ENCODE assay signal across 22 cellular contexts in the genomic region with DNA sequence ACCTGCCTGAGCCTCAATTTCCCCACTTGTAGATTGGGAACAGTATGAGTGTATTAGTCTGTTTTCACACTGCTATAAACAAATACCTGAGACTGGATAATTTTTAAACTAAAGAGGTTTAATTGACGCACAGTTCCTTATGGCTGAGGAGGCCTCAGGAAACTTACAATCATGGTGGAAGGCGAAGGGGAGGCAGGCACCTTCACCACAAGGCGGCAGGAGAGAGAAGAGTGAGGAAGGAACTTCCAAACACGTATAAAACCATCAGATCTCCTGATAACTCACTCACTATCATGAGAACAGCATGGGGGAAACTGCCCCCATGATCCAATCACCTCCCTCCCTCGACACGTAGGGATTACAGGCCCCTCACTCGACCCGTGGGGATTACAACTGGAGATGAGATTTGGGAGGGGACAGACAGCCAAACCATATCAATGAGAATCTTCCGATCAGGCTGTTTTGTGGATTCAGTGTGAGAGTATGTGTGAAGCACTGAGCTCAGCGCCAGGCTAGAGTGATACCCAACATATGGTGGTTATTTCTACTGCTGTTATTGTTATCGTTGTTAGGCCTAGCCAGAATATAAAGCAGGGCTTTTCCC. TPM values are rescaled to one million over a fixed set of nuclear protein-coding genes. Genes with fewer than 3 reads are reported as not detected.
DNase-seq lines count a peak whose midpoint lies in the region; ATAC-seq and TF ChIP-seq lines count a peak whose summit lies in the region.
"Had no signal": no experiment of that assay in that cellular context is flagged by ENCODE, and none has a peak within 500 bp of the region (broad histone marks: within the 10 kb centered on the region; RNA-seq: fewer than 3 reads in every experiment).

No MANE protein-coding gene starts in this region.

- POLR2A ChIA-PET in WTC11 (lab: Charles Lee) = no interaction called here

- no peak overlapping the region for H3K4me3 Mint-ChIP-seq in GM23338
- H3K4me3 Mint-ChIP-seq in WTC11 = no peak overlapping the region
- H3K4me3 Mint-ChIP-seq: activated CD8-positive, alpha-beta T cell treated with anti-CD3 and anti-CD28 coated beads, Interleukin-2, amount 10 ng/mL, durations not matched to agents 7 days and 5 days; activated T-helper 1 cell treated with anti-CD3 and anti-CD28 coated beads, Interleukin-12 subunit alpha, Interleukin-12 subunit beta, Interleukin-2, Interleukin-4 antibody, amounts not matched to agents 30 ng/mL and 10 ng/mL and 1 ng/mL, durations not matched to agents 14 hours and 24 hours and 36 hours; central memory CD8-positive, alpha-beta T cell; effector memory CD8-positive, alpha-beta T cell had no signal

- H3K36me3 ChIP-seq in GM23338 (ENCODE audit: insufficient read depth) (no peaks in the 10 kb centered on the region), hepatocyte (replicated peaks; ENCODE audit: insufficient read depth, low read depth) (no peaks in the 10 kb centered on the region), psoas muscle (ENCODE audit: insufficient read depth in 1 of 2, low read depth in 1 of 2) (no peaks in the 10 kb centered on the region)
- H3K36me3 ChIP-seq: HAP-1, left ventricle myocardium inferior, prostate gland had no signal

- DNase-seq in GM23338 (ENCODE audit: low spot score) (peak; percentile 69), WTC11 (ENCODE audit: low spot score) (peak; percentile 53), hepatocyte (ENCODE audit: low spot score) (no peak), amygdala (lab: John Stamatoyannopoulos, UW) (no peak), psoas muscle (no peak), AML-193 (lab: John Stamatoyannopoulos, UW) (no peak)
- DNase-seq: ACHN; activated CD8-positive, alpha-beta T cell treated with anti-CD3 and anti-CD28 coated beads, Interleukin-2, amount 10 ng/mL, durations not matched to agents 7 days and 5 days; effector memory CD8-positive, alpha-beta T cell; left ventricle myocardium inferior; MV-4-11; NCI-H2081 treated with DMSO at 0.1 percent for 48 hours; RPMI8226; stimulated activated CD4-positive, alpha-beta T cell treated with anti-CD3 and anti-CD28 coated beads, Interleukin-12 subunit alpha, Interleukin-12 subunit beta, amount 100 ng/mL, for 4 hours; stimulated activated naive CD8-positive, alpha-beta T cell treated with anti-CD3 and anti-CD28 coated beads, Interleukin-15, Interleukin-2, amounts not matched to agents 100 U/mL and 50 U/mL, for 24 hours had no signal

- H3K4me3 ChIP-seq in GM23338 (no peak overlapping the region), hepatocyte (no peak overlapping the region), psoas muscle (no peak overlapping the region)
- H3K4me3 ChIP-seq: HAP-1, left ventricle myocardium inferior, prostate gland had no signal

- 37% methylated on average over 11 of the region's 11 CpGs for WGBS in hepatocyte (ENCODE audit: low lambda C conversion rate, missing lambda C conversion rate)
- 52 to 60% (median 58%) methylated on average over 11 of the region's 11 CpGs for WGBS in psoas muscle, 3 donors

- H3K27me3 ChIP-seq in GM23338 (ENCODE audit: insufficient read depth) (no peaks in the 10 kb centered on the region), hepatocyte (peaks cover 16% of the 10 kb centered on the region), psoas muscle (ENCODE audit: insufficient read depth in 3 of 3, low read length in 2 of 3) (peaks cover 0 to 25% (median 2%) of the 10 kb centered on the region in 3 donors)

- H3K79me2 ChIP-seq in GM23338 (replicated peaks; ENCODE audit: insufficient read depth) (no peaks in the 10 kb centered on the region), hepatocyte (no peaks in the 10 kb centered on the region)

- H3K27ac ChIP-seq in 22Rv1 = no peak overlapping the region
- no peak overlapping the region for H3K27ac ChIP-seq in GM23338 (ENCODE audit: low read depth)
- no peak overlapping the region for H3K27ac ChIP-seq in hepatocyte
- H3K27ac ChIP-seq in psoas muscle = no peak overlapping the region
- H3K27ac ChIP-seq: left ventricle myocardium inferior, prostate gland had no signal

- H3K4me1 ChIP-seq in GM23338 (ENCODE audit: insufficient read depth) = no peaks in the 10 kb centered on the region
- H3K4me1 ChIP-seq in hepatocyte (ENCODE audit: insufficient read depth) = no peaks in the 10 kb centered on the region
- H3K4me1 ChIP-seq in psoas muscle = no peaks in the 10 kb centered on the region
- H3K4me1 ChIP-seq: HAP-1, left ventricle myocardium inferior, prostate gland had no signal

- H3K4me1 Mint-ChIP-seq in GM23338 (no peaks in the 10 kb centered on the region; the same call in 2 of the 3 replicates), WTC11 (no peaks in the 10 kb centered on the region)
- H3K4me1 Mint-ChIP-seq: central memory CD8-positive, alpha-beta T cell had no signal

- no peak overlapping the region for H3K4me2 ChIP-seq in GM23338
- H3K4me2 ChIP-seq in hepatocyte = no peak overlapping the region

- H3K27me3 Mint-ChIP-seq in GM23338 (ENCODE audit: insufficient read depth, low read depth, poor library complexity) = peaks cover 8% of the 10 kb centered on the region
- H3K27me3 Mint-ChIP-seq in WTC11 (ENCODE audit: low read depth) = no peaks in the 10 kb centered on the region

- ATAC-seq in GM23338 (peak; percentile 75), WTC11 (peak; percentile 67), HG03520 (IDR thresholded peaks at IDR 0.05; ENCODE audit: unreplicated experiment) (no peak), psoas muscle (no peak)
- ATAC-seq: activated CD8-positive, alpha-beta T cell treated with anti-CD3 and anti-CD28 coated beads, Interleukin-2, amount 10 ng/mL, durations not matched to agents 7 days and 5 days; effector memory CD8-positive, alpha-beta T cell; stimulated activated naive CD8-positive, alpha-beta T cell treated with anti-CD3 and anti-CD28 coated beads, Interleukin-15, Interleukin-2, amounts not matched to agents 100 U/mL and 50 U/mL, for 24 hours had no signal

- no peaks in the 10 kb centered on the region for H3F3A ChIP-seq in GM23338 (replicated peaks; ENCODE audit: low read depth)

- TF ChIP-seq CTCF in 22Rv1 (IDR thresholded peaks at IDR 0.05) = peak; percentile 56
- peak; percentile 69 to 80 for TF ChIP-seq CTCF in GM23338 (conservative IDR thresholded peaks at IDR 0.05; ENCODE audit: low read depth in 2 of 2)
- TF ChIP-seq CTCF in WTC11 (IDR thresholded peaks at IDR 0.05) = 0 out of 2 replicates have a peak, but pooled peaks have one; percentile 17
- peak; percentile 17 for TF ChIP-seq CTCF in hepatocyte (IDR thresholded peaks at IDR 0.05; ENCODE audit: poor library complexity)
- TF ChIP-seq CTCF in psoas muscle (IDR thresholded peaks at IDR 0.05) = no peak

- no peaks in the 10 kb centered on the region for H4K20me1 ChIP-seq in GM23338 (replicated peaks; ENCODE audit: insufficient read depth)
- H4K20me1 ChIP-seq in hepatocyte (ENCODE audit: insufficient read depth, poor library complexity, severe bottlenecking) = no peaks in the 10 kb centered on the region

- H3K9me3 Mint-ChIP-seq in GM23338 (peaks cover 3% of the 10 kb centered on the region; the same call in 1 of the 3 replicates), WTC11 (peaks cover 9% of the 10 kb centered on the region)
- H3K9me3 Mint-ChIP-seq: activated T-helper 1 cell treated with anti-CD3 and anti-CD28 coated beads, Interleukin-12 subunit alpha, Interleukin-12 subunit beta, Interleukin-2, Interleukin-4 antibody, amounts not matched to agents 30 ng/mL and 10 ng/mL and 1 ng/mL, durations not matched to agents 14 hours and 24 hours and 36 hours; central memory CD8-positive, alpha-beta T cell; effector memory CD8-positive, alpha-beta T cell had no signal

- no peaks in the 10 kb centered on the region for H3K9me3 ChIP-seq in hepatocyte (ENCODE audit: low read depth)
- no peaks in the 10 kb centered on the region for H3K9me3 ChIP-seq in psoas muscle
- H3K9me3 ChIP-seq: left ventricle myocardium inferior, prostate gland had no signal

- H3K9me2 ChIP-seq in GM23338 (ENCODE audit: insufficient read depth) (no peaks in the 10 kb centered on the region), hepatocyte (replicated peaks; ENCODE audit: insufficient read depth) (no peaks in the 10 kb centered on the region)

- intact Hi-C loops in psoas muscle (cut with DNase I) = no loop called here

- H2AFZ ChIP-seq in GM23338 (no peak overlapping the region), hepatocyte (no peak overlapping the region)

- H3K27ac Mint-ChIP-seq in GM23338 (no peak overlapping the region), WTC11 (no peak overlapping the region)
- H3K27ac Mint-ChIP-seq: activated CD8-positive, alpha-beta T cell treated with anti-CD3 and anti-CD28 coated beads, Interleukin-2, amount 10 ng/mL, durations not matched to agents 7 days and 5 days; activated T-helper 1 cell treated with anti-CD3 and anti-CD28 coated beads, Interleukin-12 subunit alpha, Interleukin-12 subunit beta, Interleukin-2, Interleukin-4 antibody, amounts not matched to agents 30 ng/mL and 10 ng/mL and 1 ng/mL, durations not matched to agents 14 hours and 24 hours and 36 hours; effector memory CD8-positive, alpha-beta T cell had no signal

- no peaks in the 10 kb centered on the region for H3K36me3 Mint-ChIP-seq in GM23338 (ENCODE audit: low read depth)
- no peaks in the 10 kb centered on the region for H3K36me3 Mint-ChIP-seq in WTC11

- CTCF ChIA-PET in WTC11 (lab: Charles Lee) = interaction anchor here (0.5 to 2.6 kb wide), 23 partner anchors 11 to 182 kb away, joined by 3 to 19 read pairs (median 4); no protein-coding TSS in a partner anchor

TF ChIP-seq in GM23338, 12 proteins besides CTCF, POLR2A, EP300 and RAD21 (continues in another document):
- TF ChIP-seq EZH2 (IDR thresholded peaks at IDR 0.05; ENCODE audit: low read depth, unreplicated experiment) = no peak

TF ChIP-seq in WTC11, 78 proteins besides CTCF, POLR2A, EP300 and RAD21 (continues in another document):
- TF ChIP-seq ZNF317 (CRISPR knock-in tag; IDR thresholded peaks at IDR 0.05; ENCODE audit: borderline replicate concordance, low read depth) = no peak

RNA-seq across cellular contexts. Expression of gene LMX1B, which starts 14.6 kb away (rescaled TPM):
- total RNA-seq in GM23338 (2014; rRNA removed; shearing (Covaris generic)) = 0.21 TPM in 1 of 2 replicates, not detected in the other
- polyA plus RNA-seq in GM23338 (2016; fragmentation: Nextera tagmentation; extraction: Ambion mirVana) (0.05 and 0.08 TPM in 2 replicates), hepatocyte (0.13 and 0.16 TPM in 2 replicates), psoas muscle (under 1 TPM; 0.01 to 0.04 (median 0.01) TPM)
- total RNA-seq in WTC11 (2021) (4.6 to 12.4 TPM (median 5.1 TPM) in 3 replicates), hepatocyte (0.24 TPM in 1 of 2 replicates, not detected in the other), psoas muscle (under 1 TPM in 3 of 4 donors, not detected in 1; 0.13 to 0.26 (median 0.20) TPM)
- total RNA-seq: activated CD8-positive, alpha-beta T cell treated with anti-CD3 and anti-CD28 coated beads, Interleukin-2, amount 10 ng/mL, durations not matched to agents 7 days and 5 days; activated T-helper 1 cell treated with anti-CD3 and anti-CD28 coated beads, Interleukin-12 subunit alpha, Interleukin-12 subunit beta, Interleukin-2, Interleukin-4 antibody, amounts not matched to agents 30 ng/mL and 10 ng/mL and 1 ng/mL, durations not matched to agents 14 hours and 24 hours and 36 hours; ureter had no signal

Comparison
In these comparisons a context has a peak if more than half of its experiments do, and no peak if none do; other contexts are left out.
1. ATAC-seq: peak in GM23338 (single experiment) and WTC11 (single experiment); none in HG03520 (single experiment) and psoas muscle (0 of 4).
2. DNase-seq: peak in GM23338 (single experiment) and WTC11 (single experiment); none in hepatocyte (single experiment), amygdala (0 of 56), psoas muscle (0 of 2) and AML-193 (0 of 2).